ENCODE assay signal across 9 cellular contexts in genomic region chr1:67749844-67750689, GRCh38.
A peak's percentile ranks its signal among the peaks of the same experiment; 100 is the strongest.
DNase-seq lines count a peak whose midpoint lies in the region; ATAC-seq, FAIRE-seq and TF ChIP-seq lines count a peak whose summit lies in the region.
"Had no signal": no experiment of that assay in that cellular context is flagged by ENCODE, and none has a peak within 500 bp of the region (broad histone marks: within the 10 kb centered on the region; RNA-seq: fewer than 3 reads in every experiment).

No MANE protein-coding gene starts in this region.

- CTCF ChIA-PET in A549 (lab: Yijun Ruan, JAX) (interaction anchor here (1.4 to 13.3 kb wide), 4 partner anchors 8 to 214 kb away, joined by 4 to 197 read pairs (median 10); no protein-coding TSS in a partner anchor), RWPE1 (lab: Yijun Ruan, JAX) (interaction anchor here (0.5 to 0.6 kb wide), 2 partner anchors 61 to 340 kb away, joined by 3 to 4 read pairs; no protein-coding TSS in a partner anchor)

- H3K9me3 ChIP-seq in A549: no peaks in the 10 kb centered on the region

- TF ChIP-seq CTCF in A549 (IDR thresholded peaks at IDR 0.05) (no peak), RWPE1 (conservative IDR thresholded peaks at IDR 0.05; ENCODE audit: low read depth) (no peak), foreskin keratinocyte (conservative IDR thresholded peaks at IDR 0.05) (peak; percentile 14)

- H3K9ac ChIP-seq in rectal smooth muscle tissue (ENCODE audit: low read length): no peak overlapping the region

- H3K4me1 ChIP-seq in A549 (peaks cover 79% of the 10 kb centered on the region), foreskin keratinocyte (peaks cover 60% of the 10 kb centered on the region), rectal smooth muscle tissue (ENCODE audit: control insufficient read depth, insufficient read depth, low read length) (peaks cover 25% of the 10 kb centered on the region)

- H3K36me3 ChIP-seq in rectal smooth muscle tissue (ENCODE audit: control insufficient read depth, insufficient read depth, low read length): no peaks in the 10 kb centered on the region

- no peaks in the 10 kb centered on the region for H3K27me3 ChIP-seq in foreskin keratinocyte
- no peaks in the 10 kb centered on the region for H3K27me3 ChIP-seq in rectal smooth muscle tissue (ENCODE audit: control insufficient read depth, insufficient read depth, low read length)

- H3K4me3 ChIP-seq in A549 (peak overlapping the region; percentile 35; the same call in 1 of the 3 replicates), rectal smooth muscle tissue (ENCODE audit: low read length) (peak overlapping the region; percentile 6)

- 2% methylated on average over 8 of the region's 8 CpGs for WGBS in A549 (ENCODE audit: missing lambda C conversion rate)

- peak overlapping the region; percentile 97 for H3K4me2 ChIP-seq in A549

- H3K27ac ChIP-seq in A549: peak overlapping the region; percentile 89 to 94
- H3K27ac ChIP-seq in RWPE1: peak overlapping the region; percentile 99
- peak overlapping the region; percentile 92 for H3K27ac ChIP-seq in foreskin keratinocyte
- peak overlapping the region; percentile 80 for H3K27ac ChIP-seq in rectal smooth muscle tissue (ENCODE audit: low read depth, low read length)

- no peak for TF ChIP-seq EP300 in A549 (IDR thresholded peaks at IDR 0.05)

- no peak for FAIRE-seq in A549 (lab: Jason Lieb, UNC)

- POLR2A ChIA-PET in A549 (lab: Yijun Ruan, JAX): interaction anchor here (0.6 to 1.3 kb wide), 5 partner anchors 9 to 65 kb away, joined by 3 to 5 read pairs (median 4); partner anchors contain the start of gene GADD45A
- POLR2A ChIA-PET in RWPE1 (lab: Yijun Ruan, JAX; ENCODE audit: low non-redundant PET): no interaction called here

- DNase-seq in A549 (ENCODE audit: low read depth in 1 of 2, low spot score in 1 of 2): peak in 1 of 2 experiments; percentile 65
- peak; percentile 99 for DNase-seq in H4 (ENCODE audit: low spot score)
- peak; percentile 82 for DNase-seq in RWPE1 (ENCODE audit: low spot score)
- peak; percentile 94 to 97 for DNase-seq in foreskin keratinocyte
- DNase-seq in stimulated activated CD8-positive, alpha-beta memory T cell treated with anti-CD3 and anti-CD28 coated beads, Interleukin-4, amount 100 ng/mL, for 48 hours: no peak
- no peak for DNase-seq in cerebellar cortex (ENCODE audit: low spot score)
- no peak for DNase-seq in activated CD8-positive, alpha-beta memory T cell treated with anti-CD3 and anti-CD28 coated beads, Interleukin-2, amount 50 U/mL, for 48 hours
- DNase-seq: activated naive CD8-positive, alpha-beta T cell treated with anti-CD3 and anti-CD28 coated beads, Interleukin-2, amount 10 ng/mL, durations not matched to agents 7 days and 5 days had no signal

- no peak for TF ChIP-seq POLR2A in A549 (IDR thresholded peaks at IDR 0.05; ENCODE audit: low read length)

- ATAC-seq in A549 (peak; percentile 79), foreskin keratinocyte (peak; percentile 85)

- no peak for TF ChIP-seq RAD21 in A549 (conservative IDR thresholded peaks at IDR 0.05 in 1 of 2, IDR thresholded peaks at IDR 0.05 in 1 of 2)

TF ChIP-seq in A549, 52 proteins besides CTCF, POLR2A, EP300 and RAD21:
- TF ChIP-seq GATA3 (IDR thresholded peaks at IDR 0.05; ENCODE audit: borderline replicate concordance): no peak
- peak; percentile 38 for TF ChIP-seq MAX (IDR thresholded peaks at IDR 0.05)
- peak; percentile 50 for TF ChIP-seq MAFK (IDR thresholded peaks at IDR 0.05; ENCODE audit: partially characterized antibody)
- no peak for TF ChIP-seq REST (IDR thresholded peaks at IDR 0.05)
- no peak; the same call in 1 of the 2 replicates for TF ChIP-seq FOSL2 (IDR thresholded peaks at IDR 0.05)
- 0 out of 2 replicates have a peak, but pooled peaks have one; percentile 35 for TF ChIP-seq FOSL2 (CRISPR knock-in tag; IDR thresholded peaks at IDR 0.05)
- TF ChIP-seq JUNB (IDR thresholded peaks at IDR 0.05): 0 out of 2 replicates have a peak, but pooled peaks have one; percentile 12

Comparison
In these comparisons a context has a peak if more than half of its experiments do, and no peak if none do; other contexts are left out.
1. DNase-seq: peak in H4 (single experiment), RWPE1 (single experiment) and foreskin keratinocyte (2 of 2); none in stimulated activated CD8-positive, alpha-beta memory T cell treated with anti-CD3 and anti-CD28 coated beads, Interleukin-4, amount 100 ng/mL, for 48 hours (single experiment), cerebellar cortex (single experiment) and activated CD8-positive, alpha-beta memory T cell treated with anti-CD3 and anti-CD28 coated beads, Interleukin-2, amount 50 U/mL, for 48 hours (single experiment).
2. Peak in every context shown above with its lines, with median percentiles within 50 percentile points of each other: H3K27ac ChIP-seq.